In the genomic region with DNA sequence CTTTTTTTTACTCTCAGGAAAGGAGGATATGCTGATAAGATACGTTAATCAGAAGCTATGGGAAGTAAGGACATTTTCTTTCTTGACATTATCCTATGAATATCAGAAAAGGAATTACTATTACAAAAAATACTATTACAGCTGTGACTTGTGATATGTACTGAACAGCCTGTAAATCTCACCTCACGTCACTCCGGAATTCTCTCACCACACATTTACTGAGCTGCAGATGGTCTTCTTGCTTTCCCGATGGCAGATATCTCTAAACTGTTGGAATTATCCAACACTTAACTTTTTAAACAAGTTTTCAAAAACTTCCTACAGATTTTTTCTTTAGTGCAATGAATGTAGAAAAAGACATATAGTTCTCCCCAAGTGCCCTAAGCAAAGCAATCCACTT, we compare ENCODE assay signal across 22 cellular contexts.
DNase-seq lines count a peak whose midpoint lies in the region; ATAC-seq and TF ChIP-seq lines count a peak whose summit lies in the region.
"Had no signal": no experiment of that assay in that cellular context is flagged by ENCODE, and none has a peak within 500 bp of the region (broad histone marks: within the 10 kb centered on the region; RNA-seq: fewer than 3 reads in every experiment).

No MANE protein-coding gene starts in this region.

- H3K9me3 Mint-ChIP-seq in nephron = no peaks in the 10 kb centered on the region
- H3K9me3 Mint-ChIP-seq: CD14-positive monocyte had no signal

- peaks cover 54% of the 10 kb centered on the region for H3K4me1 Mint-ChIP-seq in nephron
- H3K4me1 Mint-ChIP-seq: CD14-positive monocyte; CD8-positive, alpha-beta memory T cell had no signal

- no peaks in the 10 kb centered on the region for H3K27me3 ChIP-seq in hepatocyte
- H3K27me3 ChIP-seq: BE2C; BLaER1 treated with 17β-estradiol and CSF1 and Interleukin-3, amounts not matched to agents 10 nM and 100 nM had no signal

- ATAC-seq in HG02763 (IDR thresholded peaks at IDR 0.05; ENCODE audit: unreplicated experiment) = no peak
- ATAC-seq in HG03520 (IDR thresholded peaks at IDR 0.05; ENCODE audit: unreplicated experiment) = no peak
- ATAC-seq in HG03342 (IDR thresholded peaks at IDR 0.05; ENCODE audit: unreplicated experiment) = no peak
- ATAC-seq: GM12878 had no signal

- H3K4me3 ChIP-seq in hepatocyte = no peak overlapping the region
- H3K4me3 ChIP-seq: BLaER1 treated with 17β-estradiol and CSF1 and Interleukin-3, amounts not matched to agents 10 nM and 100 nM; GM12878; HAP-1 had no signal

- no peaks in the 10 kb centered on the region for H4K20me1 ChIP-seq in hepatocyte (ENCODE audit: insufficient read depth, poor library complexity, severe bottlenecking)
- H4K20me1 ChIP-seq: BLaER1 treated with 17β-estradiol and CSF1 and Interleukin-3, amounts not matched to agents 10 nM and 100 nM had no signal

- DNase-seq in Ammon's horn (ENCODE audit: low spot score) = peak; percentile 7
- DNase-seq in amniotic epithelial cell (ENCODE audit: low read depth) = peak; percentile 23
- DNase-seq in hepatocyte (ENCODE audit: low spot score) = no peak
- no peak for DNase-seq in activated CD4-positive, alpha-beta T cell treated with anti-CD3 and anti-CD28 coated beads, Interleukin-2, amount 50 U/mL, for 48 hours
- DNase-seq: BE2C; CD4-positive, alpha-beta T cell; CD8-positive, alpha-beta memory T cell; DMS 273 treated with DMSO at 0.1 percent for 48 hours; DMS79; EL; GDM1; GOT3; HFFc6 had no signal

- H3K36me3 ChIP-seq in hepatocyte (replicated peaks; ENCODE audit: insufficient read depth, low read depth) = no peaks in the 10 kb centered on the region
- H3K36me3 ChIP-seq: BE2C; BLaER1 treated with 17β-estradiol and CSF1 and Interleukin-3, amounts not matched to agents 10 nM and 100 nM; HAP-1 had no signal

- no peak overlapping the region for H3K4me3 Mint-ChIP-seq in nephron
- H3K4me3 Mint-ChIP-seq: CD14-positive monocyte; CD4-positive, alpha-beta T cell; CD8-positive, alpha-beta memory T cell; HFFc6 had no signal

- 68% methylated on average over 4 of the region's 4 CpGs for WGBS in hepatocyte (ENCODE audit: low lambda C conversion rate, missing lambda C conversion rate)

- no peak for TF ChIP-seq CTCF in hepatocyte (IDR thresholded peaks at IDR 0.05; ENCODE audit: poor library complexity)
- no peak for TF ChIP-seq CTCF in nephron (IDR thresholded peaks at IDR 0.05; ENCODE audit: unreplicated experiment in 3 of 3)

- H3K27ac Mint-ChIP-seq in nephron = peak overlapping the region in 2 of 3 experiments; percentile 4 to 11
- H3K27ac Mint-ChIP-seq: CD14-positive monocyte; CD4-positive, alpha-beta T cell; CD8-positive, alpha-beta memory T cell; HFFc6 had no signal

- peak overlapping the region; percentile 9 for H3K4me2 ChIP-seq in hepatocyte
- H3K4me2 ChIP-seq: BLaER1 treated with 17β-estradiol and CSF1 and Interleukin-3, amounts not matched to agents 10 nM and 100 nM had no signal

- peaks cover under 1% of the 10 kb centered on the region for H3K9me2 ChIP-seq in hepatocyte (replicated peaks; ENCODE audit: insufficient read depth)

- H2AFZ ChIP-seq in hepatocyte = no peak overlapping the region

- H3K27ac ChIP-seq in hepatocyte = no peak overlapping the region
- H3K27ac ChIP-seq: 22Rv1; BLaER1 treated with 17β-estradiol and CSF1 and Interleukin-3, amounts not matched to agents 10 nM and 100 nM had no signal

- H3K36me3 Mint-ChIP-seq in nephron (ENCODE audit: low read depth) = no peaks in the 10 kb centered on the region
- H3K36me3 Mint-ChIP-seq: CD14-positive monocyte; CD8-positive, alpha-beta memory T cell had no signal

- no peaks in the 10 kb centered on the region for H3K27me3 Mint-ChIP-seq in nephron (ENCODE audit: low read depth)
- H3K27me3 Mint-ChIP-seq: CD4-positive, alpha-beta T cell; CD8-positive, alpha-beta memory T cell had no signal

- no peaks in the 10 kb centered on the region for H3K79me2 ChIP-seq in hepatocyte

- no peaks in the 10 kb centered on the region for H3K9me3 ChIP-seq in hepatocyte (ENCODE audit: low read depth)
- H3K9me3 ChIP-seq: BE2C; BLaER1 treated with 17β-estradiol and CSF1 and Interleukin-3, amounts not matched to agents 10 nM and 100 nM; HAP-1 had no signal

- H3K4me1 ChIP-seq in hepatocyte (ENCODE audit: insufficient read depth) = no peaks in the 10 kb centered on the region
- H3K4me1 ChIP-seq: BE2C had no signal

Comparison
In these comparisons a context has a peak if more than half of its experiments do, and no peak if none do; other contexts are left out.
1. DNase-seq: peak in Ammon's horn (single experiment) and amniotic epithelial cell (single experiment); none in hepatocyte (single experiment) and activated CD4-positive, alpha-beta T cell treated with anti-CD3 and anti-CD28 coated beads, Interleukin-2, amount 50 U/mL, for 48 hours (0 of 2).